26 cellular contexts compared by ENCODE assay signal in genomic region chr4:23584024-23584423, GRCh38.
"Had no signal": no experiment of that assay in that cellular context is flagged by ENCODE, and none has a peak within 500 bp of the region (broad histone marks: within the 10 kb centered on the region; RNA-seq: fewer than 3 reads in every experiment).

No MANE protein-coding gene starts in this region.

- H3K36me3 ChIP-seq: left ventricle myocardium inferior, lower lobe of right lung, pancreas, right atrium auricular region, sigmoid colon, spleen, suprapubic skin, transverse colon, upper lobe of right lung, uterus had no signal

- H3K9me3 ChIP-seq: left ventricle myocardium inferior, lower lobe of right lung, pancreas, right atrium auricular region, sigmoid colon, suprapubic skin, transverse colon, upper lobe of right lung, uterus had no signal

- H3K27me3 ChIP-seq: pancreas, right atrium auricular region, sigmoid colon, spleen, suprapubic skin, transverse colon, upper lobe of right lung, uterus had no signal

- H3K27me3 Mint-ChIP-seq: effector memory CD8-positive, alpha-beta T cell; naive thymus-derived CD8-positive, alpha-beta T cell; stimulated activated memory B cell treated with anti-CD40 and anti-IgM and Interleukin-4, amounts not matched to agents 10 μg/mL and 1 μg/mL and 100 μg/mL, for 72 hours; stimulated activated naive CD8-positive, alpha-beta T cell treated with anti-CD3 and anti-CD28 coated beads, Interleukin-15, Interleukin-2, amounts not matched to agents 100 ng/mL and 50 ng/mL, for 24 hours had no signal

- H3K4me1 ChIP-seq: left ventricle myocardium inferior, lower lobe of right lung, spleen, suprapubic skin, uterus had no signal

- H3K4me3 Mint-ChIP-seq: effector memory CD8-positive, alpha-beta T cell; immature natural killer cell; naive thymus-derived CD8-positive, alpha-beta T cell; nephron progenitor cell; stimulated activated memory B cell treated with anti-CD40 and anti-IgM and Interleukin-4, amounts not matched to agents 10 μg/mL and 1 μg/mL and 100 μg/mL, for 72 hours; stimulated activated naive CD8-positive, alpha-beta T cell treated with anti-CD3 and anti-CD28 coated beads, Interleukin-15, Interleukin-2, amounts not matched to agents 100 ng/mL and 50 ng/mL, for 24 hours had no signal

- H3K27ac ChIP-seq: left ventricle myocardium inferior, lower lobe of right lung, pancreas, right atrium auricular region, sigmoid colon, spleen, suprapubic skin, transverse colon, upper lobe of right lung, uterus had no signal

- FAIRE-seq: endometrium, frontal cortex, pancreas had no signal

- ATAC-seq: effector memory CD8-positive, alpha-beta T cell; left colon; lower lobe of right lung; naive thymus-derived CD8-positive, alpha-beta T cell; pancreas; stimulated activated memory B cell treated with anti-CD40 and anti-IgM and Interleukin-4, amounts not matched to agents 10 μg/mL and 1 μg/mL and 100 μg/mL, for 72 hours; upper lobe of right lung had no signal

- DNase-seq: cortex of kidney; effector memory CD8-positive, alpha-beta T cell; erythroblast; hypothalamus; immature natural killer cell; islet precursor cell; kidney glomerular epithelial cell; left colon; left ventricle myocardium inferior; lower lobe of right lung; naive thymus-derived CD8-positive, alpha-beta T cell; nephron progenitor cell; occipital lobe; pancreas; sigmoid colon; spleen; stimulated activated CD4-positive, alpha-beta T cell treated with anti-CD3 and anti-CD28 coated beads, Interleukin-4, amount 100 ng/mL, for 4 hours; transverse colon; upper lobe of right lung; uterus had no signal

- H3K4me1 Mint-ChIP-seq: immature natural killer cell; naive thymus-derived CD8-positive, alpha-beta T cell; stimulated activated memory B cell treated with anti-CD40 and anti-IgM and Interleukin-4, amounts not matched to agents 10 μg/mL and 1 μg/mL and 100 μg/mL, for 72 hours had no signal

- H3K4me3 ChIP-seq: left ventricle myocardium inferior, lower lobe of right lung, pancreas, right atrium auricular region, sigmoid colon, spleen, suprapubic skin, transverse colon, upper lobe of right lung, uterus had no signal

- H3K36me3 Mint-ChIP-seq: immature natural killer cell; naive thymus-derived CD8-positive, alpha-beta T cell; stimulated activated memory B cell treated with anti-CD40 and anti-IgM and Interleukin-4, amounts not matched to agents 10 μg/mL and 1 μg/mL and 100 μg/mL, for 72 hours had no signal

- H3K27ac Mint-ChIP-seq: effector memory CD8-positive, alpha-beta T cell; immature natural killer cell; naive thymus-derived CD8-positive, alpha-beta T cell; nephron progenitor cell; stimulated activated memory B cell treated with anti-CD40 and anti-IgM and Interleukin-4, amounts not matched to agents 10 μg/mL and 1 μg/mL and 100 μg/mL, for 72 hours; stimulated activated naive CD8-positive, alpha-beta T cell treated with anti-CD3 and anti-CD28 coated beads, Interleukin-15, Interleukin-2, amounts not matched to agents 100 ng/mL and 50 ng/mL, for 24 hours had no signal
